28 cellular contexts compared by ENCODE assay signal in the genomic region with DNA sequence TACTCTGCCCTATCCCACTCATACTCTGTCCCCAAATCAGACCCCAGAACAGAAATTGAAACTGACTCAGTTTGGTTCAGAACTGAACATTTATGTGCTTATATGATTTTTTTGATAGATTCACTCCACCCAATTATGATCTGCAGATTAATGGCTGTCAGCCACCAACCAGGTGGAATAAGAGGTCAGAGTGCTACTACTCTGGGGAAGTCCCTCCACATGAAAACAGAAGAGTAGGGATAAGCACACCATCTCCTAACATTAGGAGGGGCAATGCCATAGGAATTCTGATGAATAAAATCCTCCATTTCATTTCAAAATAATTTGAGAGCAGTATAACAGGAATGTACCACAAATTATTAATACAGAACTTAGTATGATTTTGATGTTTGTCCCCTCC.
"Had no signal": no experiment of that assay in that cellular context is flagged by ENCODE, and none has a peak within 500 bp of the region (broad histone marks: within the 10 kb centered on the region; RNA-seq: fewer than 3 reads in every experiment).

No MANE protein-coding gene starts in this region.

- H3K9me3 ChIP-seq: colonic mucosa, esophagus muscularis mucosa, esophagus squamous epithelium, gastrocnemius medialis, gastroesophageal sphincter, heart left ventricle, heart right ventricle had no signal

- H3K4me3 ChIP-seq: colonic mucosa, coronary artery, dorsolateral prefrontal cortex, esophagus muscularis mucosa, esophagus squamous epithelium, gastrocnemius medialis, gastroesophageal sphincter, heart left ventricle, heart right ventricle had no signal

- DNase-seq: colonic mucosa; cortex of kidney; dermis blood vessel endothelial cell; dorsolateral prefrontal cortex; effector CD4-positive, alpha-beta T cell; effector CD8-positive, alpha-beta T cell; effector memory CD4-positive, alpha-beta T cell; effector memory CD8-positive, alpha-beta T cell; endodermal cell; erythroblast; esophagus squamous epithelium; foreskin fibroblast; foreskin keratinocyte; foreskin melanocyte; gastrocnemius medialis; glutamatergic neuron; head of caudate nucleus; heart left ventricle; heart right ventricle had no signal

- ATAC-seq: effector memory CD8-positive, alpha-beta T cell; esophagus mucosa; foreskin keratinocyte; gastrocnemius medialis; gastroesophageal sphincter; heart left ventricle; heart right ventricle had no signal

- H3K36me3 ChIP-seq: colonic mucosa, esophagus muscularis mucosa, esophagus squamous epithelium, gastrocnemius medialis, gastroesophageal sphincter, heart left ventricle, heart right ventricle had no signal

- FAIRE-seq: colon, endometrium, endothelial cell of umbilical vein, frontal cortex had no signal

- H3K27ac ChIP-seq: colonic mucosa, coronary artery, dorsolateral prefrontal cortex, epithelial cell of prostate, esophagus muscularis mucosa, esophagus squamous epithelium, foreskin keratinocyte, gastrocnemius medialis, gastroesophageal sphincter, heart left ventricle, heart right ventricle had no signal

- H3K27me3 ChIP-seq: colonic mucosa, dorsolateral prefrontal cortex, esophagus muscularis mucosa, esophagus squamous epithelium, foreskin keratinocyte, gastrocnemius medialis, gastroesophageal sphincter, heart left ventricle, heart right ventricle had no signal

- H3K4me1 ChIP-seq: colonic mucosa, esophagus muscularis mucosa, esophagus squamous epithelium, foreskin keratinocyte, gastrocnemius medialis, gastroesophageal sphincter, heart left ventricle, heart right ventricle had no signal
